ENCODE assay signal across 12 cellular contexts in genomic region chr2:71151620-71152019, GRCh38.
"Had no signal": no experiment of that assay in that cellular context is flagged by ENCODE, and none has a peak within 500 bp of the region (broad histone marks: within the 10 kb centered on the region; RNA-seq: fewer than 3 reads in every experiment).

No MANE protein-coding gene starts in this region.

- DNase-seq: activated CD4-positive, alpha-beta T cell treated with anti-CD3 and anti-CD28 coated beads for 1 hour; activated CD4-positive, alpha-beta T cell treated with anti-CD3 and anti-CD28 coated beads, Interleukin-2, amount 50 U/mL, for 48 hours; activated CD8-positive, alpha-beta memory T cell treated with anti-CD3 and anti-CD28 coated beads, Interleukin-2, amount 10 ng/mL, durations not matched to agents 7 days and 5 days; islet precursor cell; left lung; psoas muscle; right lobe of liver had no signal

- H3K27me3 Mint-ChIP-seq: activated CD8-positive, alpha-beta memory T cell treated with anti-CD3 and anti-CD28 coated beads, Interleukin-2, amount 10 ng/mL, durations not matched to agents 7 days and 5 days had no signal

- H3K27ac Mint-ChIP-seq: activated CD8-positive, alpha-beta memory T cell treated with anti-CD3 and anti-CD28 coated beads, Interleukin-2, amount 10 ng/mL, durations not matched to agents 7 days and 5 days; memory B cell; nephron; stimulated activated effector memory CD8-positive, alpha-beta T cell treated with anti-CD3 and anti-CD28 coated beads, Interleukin-12 subunit alpha, Interleukin-12 subunit beta, amount 100 ng/mL, for 72 hours had no signal

- H3K4me3 ChIP-seq: cardiac muscle cell, left lung, psoas muscle, right lobe of liver, tibial nerve had no signal

- H3K9me3 Mint-ChIP-seq: memory B cell; nephron; stimulated activated effector memory CD8-positive, alpha-beta T cell treated with anti-CD3 and anti-CD28 coated beads, Interleukin-12 subunit alpha, Interleukin-12 subunit beta, amount 100 ng/mL, for 72 hours had no signal

- H3K4me1 ChIP-seq: left lung, psoas muscle, right lobe of liver, tibial nerve had no signal

- H3K36me3 Mint-ChIP-seq: stimulated activated effector memory CD8-positive, alpha-beta T cell treated with anti-CD3 and anti-CD28 coated beads, Interleukin-12 subunit alpha, Interleukin-12 subunit beta, amount 100 ng/mL, for 72 hours had no signal

- H3K27me3 ChIP-seq: cardiac muscle cell, right lobe of liver, tibial nerve had no signal

- H3K4me1 Mint-ChIP-seq: activated CD8-positive, alpha-beta memory T cell treated with anti-CD3 and anti-CD28 coated beads, Interleukin-2, amount 10 ng/mL, durations not matched to agents 7 days and 5 days; stimulated activated effector memory CD8-positive, alpha-beta T cell treated with anti-CD3 and anti-CD28 coated beads, Interleukin-12 subunit alpha, Interleukin-12 subunit beta, amount 100 ng/mL, for 72 hours had no signal

- H3K4me3 Mint-ChIP-seq: activated CD8-positive, alpha-beta memory T cell treated with anti-CD3 and anti-CD28 coated beads, Interleukin-2, amount 10 ng/mL, durations not matched to agents 7 days and 5 days; memory B cell; nephron; stimulated activated effector memory CD8-positive, alpha-beta T cell treated with anti-CD3 and anti-CD28 coated beads, Interleukin-12 subunit alpha, Interleukin-12 subunit beta, amount 100 ng/mL, for 72 hours had no signal

- ATAC-seq: activated CD8-positive, alpha-beta memory T cell treated with anti-CD3 and anti-CD28 coated beads, Interleukin-2, amount 10 ng/mL, durations not matched to agents 7 days and 5 days; left lung; stimulated activated effector memory CD8-positive, alpha-beta T cell treated with anti-CD3 and anti-CD28 coated beads, Interleukin-12 subunit alpha, Interleukin-12 subunit beta, amount 100 ng/mL, for 72 hours had no signal

- H3K27ac ChIP-seq: cardiac muscle cell, left lung, psoas muscle, right lobe of liver, tibial nerve had no signal

- H3K9me3 ChIP-seq: left lung, psoas muscle, right lobe of liver, tibial nerve had no signal
